1 cellular context compared by ENCODE assay signal in genomic region chr16:10984509-10984908, GRCh38.
TF ChIP-seq lines count a peak whose summit lies in the region.

No MANE protein-coding gene starts in this region.

TF ChIP-seq in H1, 55 proteins besides CTCF, POLR2A, EP300 and RAD21:
- TF ChIP-seq BCL11A (IDR thresholded peaks at IDR 0.05; ENCODE audit: low read depth in 2 of 2, low read length in 2 of 2) (no peak), RXRA (IDR thresholded peaks at IDR 0.05; ENCODE audit: insufficient read depth, low read depth, low read length) (no peak), ATF2 (IDR thresholded peaks at IDR 0.05; ENCODE audit: low read length) (no peak), MAFK (IDR thresholded peaks at IDR 0.05; ENCODE audit: low read depth, low read length) (peak; percentile 80), CTBP2 (IDR thresholded peaks at IDR 0.05; ENCODE audit: borderline replicate concordance, insufficient read depth, insufficient read length, low read length) (no peak)
